1 cellular context compared by ENCODE assay signal in the genomic region with DNA sequence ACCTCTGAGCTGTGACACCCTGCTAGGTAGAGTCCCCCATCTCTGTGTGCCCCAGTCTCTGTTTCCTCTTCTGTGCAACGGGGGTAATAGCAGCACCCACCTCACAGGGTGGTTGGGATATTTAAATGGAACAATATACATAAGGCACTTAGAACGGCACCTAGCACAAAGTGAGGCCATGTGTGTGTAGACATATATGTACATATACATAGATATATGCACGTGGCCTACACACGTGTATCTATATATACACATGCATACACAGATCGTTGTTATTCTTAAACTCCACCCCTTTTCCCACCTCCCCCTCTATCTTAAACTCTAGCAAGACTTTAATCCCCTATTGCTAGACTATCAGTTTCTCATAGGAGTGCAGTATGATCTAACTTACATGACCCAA.
A peak's percentile ranks its signal among the peaks of the same experiment; 100 is the strongest.
TF ChIP-seq lines count a peak whose summit lies in the region.

No MANE protein-coding gene starts in this region.

TF ChIP-seq in HepG2, 621 proteins besides CTCF, POLR2A, EP300 and RAD21:
- no peak for TF ChIP-seq ZNF883 (CRISPR knock-in tag; IDR thresholded peaks at IDR 0.05; ENCODE audit: not compliant biosample characterization)
- TF ChIP-seq, protein P1, sequence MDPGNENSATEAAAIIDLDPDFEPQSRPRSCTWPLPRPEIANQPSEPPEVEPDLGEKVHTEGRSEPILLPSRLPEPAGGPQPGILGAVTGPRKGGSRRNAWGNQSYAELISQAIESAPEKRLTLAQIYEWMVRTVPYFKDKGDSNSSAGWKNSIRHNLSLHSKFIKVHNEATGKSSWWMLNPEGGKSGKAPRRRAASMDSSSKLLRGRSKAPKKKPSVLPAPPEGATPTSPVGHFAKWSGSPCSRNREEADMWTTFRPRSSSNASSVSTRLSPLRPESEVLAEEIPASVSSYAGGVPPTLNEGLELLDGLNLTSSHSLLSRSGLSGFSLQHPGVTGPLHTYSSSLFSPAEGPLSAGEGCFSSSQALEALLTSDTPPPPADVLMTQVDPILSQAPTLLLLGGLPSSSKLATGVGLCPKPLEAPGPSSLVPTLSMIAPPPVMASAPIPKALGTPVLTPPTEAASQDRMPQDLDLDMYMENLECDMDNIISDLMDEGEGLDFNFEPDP (CRISPR knock-in tag; conservative IDR thresholded peaks at IDR 0.05), result no peak
- TF ChIP-seq, protein P2, sequence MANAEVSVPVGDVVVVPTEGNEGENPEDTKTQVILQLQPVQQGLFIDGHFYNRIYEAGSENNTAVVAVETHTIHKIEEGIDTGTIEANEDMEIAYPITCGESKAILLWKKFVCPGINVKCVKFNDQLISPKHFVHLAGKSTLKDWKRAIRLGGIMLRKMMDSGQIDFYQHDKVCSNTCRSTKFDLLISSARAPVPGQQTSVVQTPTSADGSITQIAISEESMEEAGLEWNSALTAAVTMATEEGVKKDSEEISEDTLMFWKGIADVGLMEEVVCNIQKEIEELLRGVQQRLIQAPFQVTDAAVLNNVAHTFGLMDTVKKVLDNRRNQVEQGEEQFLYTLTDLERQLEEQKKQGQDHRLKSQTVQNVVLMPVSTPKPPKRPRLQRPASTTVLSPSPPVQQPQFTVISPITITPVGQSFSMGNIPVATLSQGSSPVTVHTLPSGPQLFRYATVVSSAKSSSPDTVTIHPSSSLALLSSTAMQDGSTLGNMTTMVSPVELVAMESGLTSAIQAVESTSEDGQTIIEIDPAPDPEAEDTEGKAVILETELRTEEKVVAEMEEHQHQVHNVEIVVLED (CRISPR knock-in tag; IDR thresholded peaks at IDR 0.05; ENCODE audit: borderline replicate concordance), result no peak
- TF ChIP-seq, protein P3, sequence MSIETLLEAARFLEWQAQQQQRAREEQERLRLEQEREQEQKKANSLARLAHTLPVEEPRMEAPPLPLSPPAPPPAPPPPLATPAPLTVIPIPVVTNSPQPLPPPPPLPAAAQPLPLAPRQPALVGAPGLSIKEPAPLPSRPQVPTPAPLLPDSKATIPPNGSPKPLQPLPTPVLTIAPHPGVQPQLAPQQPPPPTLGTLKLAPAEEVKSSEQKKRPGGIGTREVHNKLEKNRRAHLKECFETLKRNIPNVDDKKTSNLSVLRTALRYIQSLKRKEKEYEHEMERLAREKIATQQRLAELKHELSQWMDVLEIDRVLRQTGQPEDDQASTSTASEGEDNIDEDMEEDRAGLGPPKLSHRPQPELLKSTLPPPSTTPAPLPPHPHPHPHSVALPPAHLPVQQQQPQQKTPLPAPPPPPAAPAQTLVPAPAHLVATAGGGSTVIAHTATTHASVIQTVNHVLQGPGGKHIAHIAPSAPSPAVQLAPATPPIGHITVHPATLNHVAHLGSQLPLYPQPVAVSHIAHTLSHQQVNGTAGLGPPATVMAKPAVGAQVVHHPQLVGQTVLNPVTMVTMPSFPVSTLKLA (IDR thresholded peaks at IDR 0.05), result peak; percentile 58
- TF ChIP-seq NKX3-1 (CRISPR knock-in tag; IDR thresholded peaks at IDR 0.05), result no peak
- TF ChIP-seq NFIB (CRISPR knock-in tag; IDR thresholded peaks at IDR 0.05; ENCODE audit: borderline replicate concordance), result no peak
